8 cellular contexts compared by ENCODE assay signal in genomic region chr12:91361864-91362263, GRCh38.
A peak's percentile ranks its signal among the peaks of the same experiment; 100 is the strongest.
DNase-seq lines count a peak whose midpoint lies in the region; ATAC-seq, FAIRE-seq and TF ChIP-seq lines count a peak whose summit lies in the region.

No MANE protein-coding gene starts in this region.

- H3K27me3 ChIP-seq in SU-DHL-6 (ENCODE audit: low read length) (no peaks in the 10 kb centered on the region), gastroesophageal sphincter (no peaks in the 10 kb centered on the region), small intestine (ENCODE audit: control insufficient read depth in 2 of 2, insufficient read depth in 2 of 2, low read length in 2 of 2) (no peaks in the 10 kb centered on the region)

- TF ChIP-seq CTCF in LNCAP (IDR thresholded peaks at IDR 0.05) (peak; percentile 62), SU-DHL-6 (IDR thresholded peaks at IDR 0.05; ENCODE audit: insufficient read depth, low read length, poor library complexity, severe bottlenecking) (peak; percentile 29), gastroesophageal sphincter (IDR thresholded peaks at IDR 0.05) (peak; percentile 65 to 71 (median 67))

- H2AFZ ChIP-seq in SU-DHL-6 (ENCODE audit: low read depth, low read length, severe bottlenecking), result no peak overlapping the region

- no peaks in the 10 kb centered on the region for H3F3A ChIP-seq in SU-DHL-6 (ENCODE audit: insufficient read depth)

- H3K27ac ChIP-seq in SU-DHL-6 (ENCODE audit: low read depth, low read length) (no peak overlapping the region), gastroesophageal sphincter (no peak overlapping the region), small intestine (ENCODE audit: low read depth in 1 of 2, low read length in 1 of 2) (no peak overlapping the region)

- H3K4me2 ChIP-seq in SU-DHL-6 (ENCODE audit: low read depth, low read length, poor library complexity, severe bottlenecking), result no peak overlapping the region

- H3K9me3 ChIP-seq in SU-DHL-6 (ENCODE audit: insufficient read depth, low read length), result no peaks in the 10 kb centered on the region
- H3K9me3 ChIP-seq in gastroesophageal sphincter, result no peaks in the 10 kb centered on the region
- no peaks in the 10 kb centered on the region for H3K9me3 ChIP-seq in small intestine (ENCODE audit: control insufficient read depth, low read depth)

- H3K9me2 ChIP-seq in SU-DHL-6 (replicated peaks; ENCODE audit: insufficient read depth, low read length), result no peaks in the 10 kb centered on the region

- no peaks in the 10 kb centered on the region for H4K20me1 ChIP-seq in SU-DHL-6 (ENCODE audit: low read depth, low read length)

- peak; percentile 83 for FAIRE-seq in small intestine (lab: Jason Lieb, UNC)

- ATAC-seq in gastroesophageal sphincter (no peak), GM21723 (IDR thresholded peaks at IDR 0.05; ENCODE audit: unreplicated experiment) (no peak), GM21447 (IDR thresholded peaks at IDR 0.05; ENCODE audit: unreplicated experiment) (no peak)

- no peak for TF ChIP-seq POLR2A in gastroesophageal sphincter (IDR thresholded peaks at IDR 0.05)

- DNase-seq in NCI-H1092 treated with DMSO at 0.1 percent for 48 hours (lab: John Stamatoyannopoulos, UW), result peak; percentile 18
- no peak for DNase-seq in NCI-H1092 (lab: John Stamatoyannopoulos, UW)
- peak; percentile 56 for DNase-seq in small intestine

- TF ChIP-seq EP300 in gastroesophageal sphincter (IDR thresholded peaks at IDR 0.05), result no peak

- H3K4me1 ChIP-seq in gastroesophageal sphincter (no peaks in the 10 kb centered on the region), small intestine (ENCODE audit: control insufficient read depth in 2 of 2, insufficient read depth in 1 of 2, low read depth in 1 of 2, low read length in 1 of 2) (no peaks in the 10 kb centered on the region)

- no peaks in the 10 kb centered on the region for H3K79me2 ChIP-seq in SU-DHL-6 (ENCODE audit: insufficient read depth, low read length)

- H3K4me3 ChIP-seq in SU-DHL-6 (ENCODE audit: insufficient read depth, low read length, poor library complexity, severe bottlenecking) (no peak overlapping the region), gastroesophageal sphincter (no peak overlapping the region), small intestine (ENCODE audit: low read depth in 1 of 2, low read length in 2 of 2) (no peak overlapping the region)

- WGBS in gastroesophageal sphincter (ENCODE audit: low coverage in 1 of 2), 2 donors, result 17 to 19% methylated on average over 4 to 5 of the region's 5 CpGs
- 11 to 31% (median 19%) methylated on average over 5 of the region's 5 CpGs for WGBS in small intestine, 3 donors

- H3K9ac ChIP-seq in SU-DHL-6 (ENCODE audit: low read length), result no peak overlapping the region

- H3K36me3 ChIP-seq in SU-DHL-6 (ENCODE audit: low read length) (no peaks in the 10 kb centered on the region), gastroesophageal sphincter (no peaks in the 10 kb centered on the region), small intestine (ENCODE audit: control insufficient read depth in 2 of 2, insufficient read depth in 2 of 2, low read length in 2 of 2) (no peaks in the 10 kb centered on the region)
